Comparison of ENCODE assay signal across 18 cellular contexts in genomic region chr1:23774174-23774880, GRCh38.
"Had no signal": no experiment of that assay in that cellular context is flagged by ENCODE, and none has a peak within 500 bp of the region (broad histone marks: within the 10 kb centered on the region; RNA-seq: fewer than 3 reads in every experiment).

No MANE protein-coding gene starts in this region.

- H3K27ac Mint-ChIP-seq: activated CD4-positive, alpha-beta T cell treated with anti-CD3 and anti-CD28 coated beads, Interleukin-2, amount 10 ng/mL, durations not matched to agents 24 days and 14 days; activated naive CD4-positive, alpha-beta T cell treated with anti-CD3 and anti-CD28 coated beads, Interleukin-2, amount 10 ng/mL, durations not matched to agents 7 days and 5 days had no signal

- H3K9me3 Mint-ChIP-seq: activated CD4-positive, alpha-beta T cell treated with anti-CD3 and anti-CD28 coated beads, Interleukin-2, amount 10 ng/mL, durations not matched to agents 24 days and 14 days; activated naive CD4-positive, alpha-beta T cell treated with anti-CD3 and anti-CD28 coated beads, Interleukin-2, amount 10 ng/mL, durations not matched to agents 7 days and 5 days had no signal

- H3K36me3 ChIP-seq: right atrium auricular region had no signal

- H3K27ac ChIP-seq: esophagus squamous epithelium, right atrium auricular region, skin epidermis, upper lobe of left lung had no signal

- H3K4me3 Mint-ChIP-seq: activated CD4-positive, alpha-beta T cell treated with anti-CD3 and anti-CD28 coated beads, Interleukin-2, amount 10 ng/mL, durations not matched to agents 24 days and 14 days; activated naive CD4-positive, alpha-beta T cell treated with anti-CD3 and anti-CD28 coated beads, Interleukin-2, amount 10 ng/mL, durations not matched to agents 7 days and 5 days had no signal

- H3K27me3 Mint-ChIP-seq: activated CD4-positive, alpha-beta T cell treated with anti-CD3 and anti-CD28 coated beads, Interleukin-2, amount 10 ng/mL, durations not matched to agents 24 days and 14 days; activated naive CD4-positive, alpha-beta T cell treated with anti-CD3 and anti-CD28 coated beads, Interleukin-2, amount 10 ng/mL, durations not matched to agents 7 days and 5 days had no signal

- H3K27me3 ChIP-seq: esophagus squamous epithelium, right atrium auricular region, upper lobe of left lung had no signal

- ATAC-seq: left lobe of liver had no signal

- DNase-seq: activated CD4-positive, alpha-beta T cell treated with anti-CD3 and anti-CD28 coated beads, Interleukin-2, amount 10 ng/mL, durations not matched to agents 24 days and 14 days; activated CD4-positive, CD25-positive, alpha-beta regulatory T cell; activated naive CD4-positive, alpha-beta T cell treated with anti-CD3 and anti-CD28 coated beads, Interleukin-2, amount 10 ng/mL, durations not matched to agents 7 days and 5 days; cortex of kidney; effector CD4-positive, alpha-beta T cell; esophagus squamous epithelium; hippocampal formation; mammary epithelial cell; nucleus accumbens; stimulated activated CD4-positive, alpha-beta T cell treated with anti-CD3 and anti-CD28 coated beads, Interleukin-15, amount 100 ng/mL, for 24 hours; stimulated activated CD4-positive, alpha-beta T cell treated with anti-CD3 and anti-CD28 coated beads, Interleukin-4, amount 100 ng/mL, for 1 hour; stimulated activated naive CD4-positive, alpha-beta T cell treated with Interleukin-2 at 50 U/mL for 16 hours; substantia nigra; T-helper 2 cell had no signal

- H3K4me3 ChIP-seq: esophagus squamous epithelium, right atrium auricular region, skin epidermis, upper lobe of left lung had no signal

- H3K9me3 ChIP-seq: esophagus squamous epithelium, right atrium auricular region, upper lobe of left lung had no signal
